Comparison of ENCODE assay signal across 25 cellular contexts in genomic region chr6:52650946-52651345, GRCh38. TPM values are rescaled to one million over a fixed set of nuclear protein-coding genes. Genes with fewer than 3 reads are reported as not detected.
DNase-seq lines count a peak whose midpoint lies in the region; ATAC-seq and TF ChIP-seq lines count a peak whose summit lies in the region.
"Had no signal": no experiment of that assay in that cellular context is flagged by ENCODE, and none has a peak within 500 bp of the region (broad histone marks: within the 10 kb centered on the region; RNA-seq: fewer than 3 reads in every experiment).

No MANE protein-coding gene starts in this region.

- no peak overlapping the region for H3K27ac ChIP-seq in GM23338 (ENCODE audit: low read depth)
- peak overlapping the region; percentile 64 for H3K27ac ChIP-seq in fibroblast of lung (ENCODE audit: insufficient read depth, low read length)
- no peak overlapping the region for H3K27ac ChIP-seq in osteoblast (ENCODE audit: low read depth, low read length)
- no peak overlapping the region for H3K27ac ChIP-seq in substantia nigra (ENCODE audit: low read depth, low read length, poor library complexity, severe bottlenecking)
- H3K27ac ChIP-seq: cardiac muscle cell, gastroesophageal sphincter, PC-9, transverse colon had no signal

- H3K36me3 ChIP-seq in GM23338 (ENCODE audit: insufficient read depth), result no peaks in the 10 kb centered on the region
- no peaks in the 10 kb centered on the region for H3K36me3 ChIP-seq in fibroblast of lung (ENCODE audit: control insufficient read depth, insufficient read depth, low read length)
- H3K36me3 ChIP-seq in osteoblast (ENCODE audit: insufficient read depth, low read length), result no peaks in the 10 kb centered on the region
- H3K36me3 ChIP-seq: cardiac muscle cell, gastroesophageal sphincter, transverse colon had no signal

- H3K4me3 Mint-ChIP-seq in GM23338, result no peak overlapping the region
- H3K4me3 Mint-ChIP-seq: activated B cell treated with CpG ODN at 0.5 μM for 24 hours; activated CD8-positive, alpha-beta T cell treated with anti-CD3 and anti-CD28 coated beads for 36 hours; H9 had no signal

- no peak overlapping the region for H3K4me3 ChIP-seq in GM23338
- no peak overlapping the region for H3K4me3 ChIP-seq in fibroblast of lung (replicated peaks in 1 of 4; ENCODE audit: control extremely low read depth in 1 of 4, insufficient read depth in 1 of 4, low read depth in 3 of 4, low read length in 4 of 4)
- no peak overlapping the region for H3K4me3 ChIP-seq in osteoblast (ENCODE audit: insufficient read depth, low read length)
- H3K4me3 ChIP-seq: cardiac muscle cell, gastroesophageal sphincter, PC-9, transverse colon had no signal

- H3K79me2 ChIP-seq in GM23338 (replicated peaks; ENCODE audit: insufficient read depth) (no peaks in the 10 kb centered on the region), fibroblast of lung (ENCODE audit: control insufficient read depth, insufficient read depth, low read length) (no peaks in the 10 kb centered on the region), osteoblast (ENCODE audit: insufficient read depth, low read length) (no peaks in the 10 kb centered on the region)

- ATAC-seq in GM23338 (no peak), HG03442 (IDR thresholded peaks at IDR 0.05; ENCODE audit: unreplicated experiment) (no peak), HG02642 (IDR thresholded peaks at IDR 0.05; ENCODE audit: poor library complexity, unreplicated experiment) (no peak), GM21619 (IDR thresholded peaks at IDR 0.05; ENCODE audit: unreplicated experiment) (no peak)
- ATAC-seq: activated CD8-positive, alpha-beta T cell treated with anti-CD3 and anti-CD28 coated beads for 36 hours; gastroesophageal sphincter; naive thymus-derived CD8-positive, alpha-beta T cell; stimulated activated naive CD8-positive, alpha-beta T cell treated with anti-CD3 and anti-CD28 coated beads, Interleukin-15, Interleukin-2, amounts not matched to agents 100 U/mL and 50 U/mL, for 24 hours had no signal

- peak overlapping the region; percentile 52; the same call in 1 of the 2 replicates for H2AFZ ChIP-seq in GM23338
- H2AFZ ChIP-seq in fibroblast of lung (ENCODE audit: low read length), result no peak overlapping the region
- H2AFZ ChIP-seq in osteoblast (ENCODE audit: low read length), result no peak overlapping the region
- H2AFZ ChIP-seq: PC-9 had no signal

- H3K27me3 Mint-ChIP-seq in GM23338 (ENCODE audit: insufficient read depth, low read depth, poor library complexity), result no peaks in the 10 kb centered on the region

- DNase-seq in GM23338 (ENCODE audit: low spot score) (no peak), NCI-H69 (lab: John Stamatoyannopoulos, UW) (peak; percentile 56), fibroblast of lung (ENCODE audit: low read depth in 2 of 2) (peak in 1 of 2 donors; percentile 92), osteoblast (ENCODE audit: insufficient read length, low spot score, missing footprints) (peak; percentile 59), substantia nigra (lab: John Stamatoyannopoulos, UW) (no peak)
- DNase-seq: activated B cell treated with CpG ODN at 0.5 μM for 24 hours; activated CD8-positive, alpha-beta T cell treated with anti-CD3 and anti-CD28 coated beads for 36 hours; amygdala; DMS79 treated with DMSO at 0.1 percent for 48 hours; H9; mammary epithelial cell; naive thymus-derived CD8-positive, alpha-beta T cell; NCI-H1694 treated with DMSO at 0.1 percent for 48 hours; NCI-H774; PC-9; posterior cingulate gyrus; SIG-M5; stimulated activated CD4-positive, alpha-beta T cell treated with anti-CD3 and anti-CD28 coated beads, Interleukin-1b, Interleukin-23, amount 100 ng/mL, for 48 hours; stimulated activated naive CD8-positive, alpha-beta T cell treated with anti-CD3 and anti-CD28 coated beads, Interleukin-15, Interleukin-2, amounts not matched to agents 100 U/mL and 50 U/mL, for 24 hours; transverse colon had no signal

- no peaks in the 10 kb centered on the region; the same call in 1 of the 2 replicates for H3K9me2 ChIP-seq in GM23338 (ENCODE audit: insufficient read depth)

- H3K9me3 ChIP-seq in fibroblast of lung (ENCODE audit: control insufficient read depth, insufficient read depth, low read depth, low read length) (no peaks in the 10 kb centered on the region), osteoblast (ENCODE audit: low read depth, low read length) (no peaks in the 10 kb centered on the region)
- H3K9me3 ChIP-seq: gastroesophageal sphincter, transverse colon had no signal

- peaks cover 14% of the 10 kb centered on the region for H3K9me3 Mint-ChIP-seq in GM23338
- H3K9me3 Mint-ChIP-seq: activated B cell treated with CpG ODN at 0.5 μM for 24 hours; activated CD8-positive, alpha-beta T cell treated with anti-CD3 and anti-CD28 coated beads for 36 hours; naive thymus-derived CD8-positive, alpha-beta T cell had no signal

- TF ChIP-seq CTCF in GM23338 (conservative IDR thresholded peaks at IDR 0.05; ENCODE audit: low read depth in 2 of 2), result no peak
- no peak for TF ChIP-seq CTCF in fibroblast of lung (conservative IDR thresholded peaks at IDR 0.05 in 1 of 2, IDR thresholded peaks at IDR 0.05 in 1 of 2; ENCODE audit: low read depth in 1 of 2, low read length in 2 of 2)
- TF ChIP-seq CTCF in osteoblast (IDR thresholded peaks at IDR 0.05; ENCODE audit: extremely low read depth, low read depth, low read length), result no peak

- H3K27ac Mint-ChIP-seq in GM23338, result no peak overlapping the region
- H3K27ac Mint-ChIP-seq: activated B cell treated with CpG ODN at 0.5 μM for 24 hours; activated CD8-positive, alpha-beta T cell treated with anti-CD3 and anti-CD28 coated beads for 36 hours; H9 had no signal

- H3K27me3 ChIP-seq in GM23338 (ENCODE audit: insufficient read depth) (no peaks in the 10 kb centered on the region), fibroblast of lung (ENCODE audit: control insufficient read depth, insufficient read depth, low read length) (peaks cover 2% of the 10 kb centered on the region), osteoblast (ENCODE audit: insufficient read depth, low read length) (no peaks in the 10 kb centered on the region)
- H3K27me3 ChIP-seq: cardiac muscle cell had no signal

- peaks cover 21% of the 10 kb centered on the region for H3K4me1 ChIP-seq in GM23338 (ENCODE audit: insufficient read depth)
- H3K4me1 ChIP-seq in fibroblast of lung (ENCODE audit: control insufficient read depth, extremely low read depth, insufficient read depth, low read length), result peaks cover 35% of the 10 kb centered on the region
- H3K4me1 ChIP-seq in osteoblast (ENCODE audit: insufficient read depth, low read length), result peaks cover 24% of the 10 kb centered on the region
- H3K4me1 ChIP-seq: gastroesophageal sphincter had no signal

- H3K4me2 ChIP-seq in GM23338, result no peak overlapping the region
- no peak overlapping the region for H3K4me2 ChIP-seq in fibroblast of lung (ENCODE audit: extremely low read depth, insufficient read depth, low read length)
- H3K4me2 ChIP-seq in osteoblast (ENCODE audit: insufficient read depth, low read length), result no peak overlapping the region
- H3K4me2 ChIP-seq: PC-9 had no signal

- peaks cover 10% of the 10 kb centered on the region for H3K36me3 Mint-ChIP-seq in GM23338 (ENCODE audit: low read depth)

- H4K20me1 ChIP-seq in GM23338 (replicated peaks; ENCODE audit: insufficient read depth) (no peaks in the 10 kb centered on the region), fibroblast of lung (ENCODE audit: control insufficient read depth, extremely low read depth, insufficient read depth, low read length) (no peaks in the 10 kb centered on the region), osteoblast (ENCODE audit: insufficient read depth, low read length) (no peaks in the 10 kb centered on the region)

- no peaks in the 10 kb centered on the region for H3F3A ChIP-seq in GM23338 (replicated peaks; ENCODE audit: low read depth)

- H3K4me1 Mint-ChIP-seq in GM23338, result peaks cover 17% of the 10 kb centered on the region

- H3K9ac ChIP-seq in fibroblast of lung (ENCODE audit: insufficient read depth, low read length), result no peak overlapping the region

TF ChIP-seq in GM23338, 12 proteins besides CTCF, POLR2A, EP300 and RAD21:
- TF ChIP-seq EZH2 (IDR thresholded peaks at IDR 0.05; ENCODE audit: low read depth, unreplicated experiment) (no peak), ZNF114 (CRISPR knock-in tag; IDR thresholded peaks at IDR 0.05) (no peak), ZNF331 (CRISPR knock-in tag; IDR thresholded peaks at IDR 0.05; ENCODE audit: low read depth) (no peak), NANOG (IDR thresholded peaks at IDR 0.05; ENCODE audit: borderline replicate concordance) (no peak), REST (IDR thresholded peaks at IDR 0.05; ENCODE audit: unreplicated experiment) (no peak), EZH2phosphoT487 (IDR thresholded peaks at IDR 0.05; ENCODE audit: unreplicated experiment) (no peak)

RNA-seq across cellular contexts. Expression of gene TMEM14A, which starts 20.0 kb away (rescaled TPM):
- 13.9 and 19.8 TPM in 2 replicates for total RNA-seq in GM23338 (2014; rRNA removed; shearing (Covaris generic))
- 36.0 and 39.3 TPM in 2 replicates for polyA plus RNA-seq in GM23338 (2016; fragmentation: Nextera tagmentation; extraction: Ambion mirVana)
- 27.5 and 38.3 TPM in 2 replicates for total RNA-seq in fibroblast of lung
- polyA plus RNA-seq in fibroblast of lung, result 41.6 and 49.0 TPM in 2 replicates
- 39.0 and 42.5 TPM in 2 replicates for polyA plus RNA-seq in fibroblast of lung (2012)
- 0.86 and 3.5 TPM in 2 replicates for polyA minus RNA-seq in fibroblast of lung (ENCODE audit: low replicate concordance)
- total RNA-seq in osteoblast, result 15.6 and 19.9 TPM in 2 replicates

Comparison
In these comparisons a context has a peak if more than half of its experiments do, and no peak if none do; other contexts are left out.
1. DNase-seq: peak in NCI-H69 (single experiment) and osteoblast (single experiment); none in GM23338 (single experiment) and substantia nigra (0 of 49).